8 cellular contexts compared by ENCODE assay signal in genomic region chr5:135190345-135191083, GRCh38.
A peak's percentile ranks its signal among the peaks of the same experiment; 100 is the strongest.
DNase-seq lines count a peak whose midpoint lies in the region; ATAC-seq, FAIRE-seq and TF ChIP-seq lines count a peak whose summit lies in the region.

No MANE protein-coding gene starts in this region.

- H3K4me1 ChIP-seq in GM12878 (ENCODE audit: control insufficient read depth, insufficient read depth, low read length), result no peaks in the 10 kb centered on the region
- H3K4me1 ChIP-seq in mesodermal cell (ENCODE audit: control insufficient read depth, insufficient read depth, low read length, poor library complexity, severe bottlenecking), result peaks cover 40% of the 10 kb centered on the region
- no peaks in the 10 kb centered on the region for H3K4me1 ChIP-seq in uterus

- no TSS peak for BruUV-seq in GM12878 (replicated peaks; lab: Mats Ljungman, UMichigan)

- intact Hi-C loops in GM12878 (cut with micrococcal nuclease; ENCODE audit: unreplicated experiment), result loop anchor here (1.0 to 10.0 kb wide), 3 partner anchors 173 to 456 kb away; partner anchors contain the start of gene CAMLG
- intact Hi-C loops in uterus (cut with DNase I; ENCODE audit: low total_unique reads), result no loop called here

- SMC1A ChIA-PET in GM12878 (lab: Charles Lee; ENCODE audit: uncharacterized antibody, unreplicated experiment), result no interaction called here

- H3K27ac ChIP-seq in GM12878 (ENCODE audit: control insufficient read depth, insufficient read depth), result no peak overlapping the region
- H3K27ac ChIP-seq in mesodermal cell (ENCODE audit: low read depth, low read length, severe bottlenecking), result peak overlapping the region; percentile 13
- no peak overlapping the region for H3K27ac ChIP-seq in uterus

- peak overlapping the region; percentile 50; the same call in 1 of the 2 replicates for H3K4me2 ChIP-seq in GM12878 (ENCODE audit: control insufficient read depth, insufficient read depth)

- RAD21 ChIA-PET in GM12878 (lab: Charles Lee; ENCODE audit: unreplicated experiment), result interaction anchor here (1.4 kb wide), 1 partner anchor 273 kb away, joined by 4 read pairs; no protein-coding TSS in a partner anchor

- H3K4me3 ChIP-seq in GM12878 (no peak overlapping the region), mesodermal cell (ENCODE audit: extremely low read depth, insufficient read depth, low read length, poor library complexity, severe bottlenecking) (peak overlapping the region; percentile 24), uterus (no peak overlapping the region)

- in situ Hi-C loops in GM12878 (cut with MboI), result loop anchor here (25.0 kb wide), 1 partner anchor 453 kb away; the partner anchor contains the start of gene CAMLG

- no peaks in the 10 kb centered on the region for H3K36me3 ChIP-seq in GM12878 (ENCODE audit: control insufficient read depth in 2 of 2, insufficient read depth in 2 of 2, low read length in 1 of 2)
- no peaks in the 10 kb centered on the region for H3K36me3 ChIP-seq in mesodermal cell (ENCODE audit: control insufficient read depth, insufficient read depth, low read length)
- no peaks in the 10 kb centered on the region for H3K36me3 ChIP-seq in uterus

- H3K27me3 Mint-ChIP-seq in stimulated activated naive CD8-positive, alpha-beta T cell treated with anti-CD3 and anti-CD28 coated beads, Interleukin-15, amount 100 ng/mL, for 72 hours, result peaks cover 60% of the 10 kb centered on the region

- H3K4me3 Mint-ChIP-seq in stimulated activated naive CD8-positive, alpha-beta T cell treated with anti-CD3 and anti-CD28 coated beads, Interleukin-15, amount 100 ng/mL, for 72 hours, result peak overlapping the region; percentile 83 to 86

- H3K9me3 Mint-ChIP-seq in stimulated activated naive CD8-positive, alpha-beta T cell treated with anti-CD3 and anti-CD28 coated beads, Interleukin-15, amount 100 ng/mL, for 72 hours, result no peaks in the 10 kb centered on the region

- TF ChIP-seq EP300 in GM12878 (IDR thresholded peaks at IDR 0.05; ENCODE audit: borderline replicate concordance in 1 of 2, control insufficient read depth in 1 of 2, low read depth in 2 of 2, low read length in 2 of 2), result no peak

- no peaks in the 10 kb centered on the region for H3K79me2 ChIP-seq in GM12878 (ENCODE audit: control insufficient read depth, insufficient read depth, low read length)

- no peak for TF ChIP-seq RAD21 in GM12878 (IDR thresholded peaks at IDR 0.05; ENCODE audit: insufficient read depth, low read depth, low read length)

- CTCF ChIA-PET in GM12878 (lab: Yijun Ruan, JAX), result interaction anchor here (0.6 to 3.1 kb wide), 9 partner anchors 9 to 452 kb away, joined by 3 to 19 read pairs (median 3); partner anchors contain the start of gene CAMLG

- no peak for ATAC-seq in stimulated activated naive CD8-positive, alpha-beta T cell treated with anti-CD3 and anti-CD28 coated beads, Interleukin-15, amount 100 ng/mL, for 72 hours
- no peak for ATAC-seq in stimulated activated naive CD8-positive, alpha-beta T cell treated with anti-CD3 and anti-CD28 coated beads, Interleukin-15, Interleukin-2, amounts not matched to agents 100 U/mL and 50 U/mL, for 24 hours
- no peak for ATAC-seq in GM12878

- no peak overlapping the region for H2AFZ ChIP-seq in GM12878 (ENCODE audit: control insufficient read depth, low read depth, low read length)

- POLR2A ChIA-PET in GM12878 (lab: Charles Lee), result no interaction called here

- TF ChIP-seq POLR2A in GM12878 (IDR thresholded peaks at IDR 0.05; ENCODE audit: low read depth, low read length) (no peak), uterus (IDR thresholded peaks at IDR 0.05) (no peak)

- H4K20me1 ChIP-seq in GM12878 (ENCODE audit: control insufficient read depth, insufficient read depth), result no peaks in the 10 kb centered on the region

- no peak overlapping the region for H3K27ac Mint-ChIP-seq in stimulated activated naive CD8-positive, alpha-beta T cell treated with anti-CD3 and anti-CD28 coated beads, Interleukin-15, amount 100 ng/mL, for 72 hours

- H3K27me3 ChIP-seq in GM12878 (replicated peaks in 1 of 2; ENCODE audit: control insufficient read depth in 2 of 2, insufficient read depth in 2 of 2, low read length in 1 of 2) (peaks cover 0 to 2% of the 10 kb centered on the region in 2 experiments; a peak in 3 of 4 replicates), uterus (no peaks in the 10 kb centered on the region)

- 66% methylated on average over 23 of the region's 23 CpGs for WGBS in GM12878 (ENCODE audit: insufficient coverage, insufficient replicate concordance, low lambda C conversion rate, missing lambda C conversion rate)
- 62 to 81% methylated on average over 12 to 14 of the region's 23 CpGs for WGBS in mesodermal cell (ENCODE audit: insufficient coverage in 2 of 2), 2 experiments

- FAIRE-seq in GM12878 (lab: Jason Lieb, UNC), result no peak
- no peak for FAIRE-seq in urothelium cell line (lab: Jason Lieb, UNC)

- no peak for DNase-seq in stimulated activated naive CD8-positive, alpha-beta T cell treated with anti-CD3 and anti-CD28 coated beads, Interleukin-15, amount 100 ng/mL, for 72 hours
- no peak for DNase-seq in stimulated activated naive CD8-positive, alpha-beta T cell treated with anti-CD3 and anti-CD28 coated beads, Interleukin-15, Interleukin-2, amounts not matched to agents 100 U/mL and 50 U/mL, for 24 hours
- DNase-seq in GM12878 (ENCODE audit: low read depth, low spot score), result no peak
- DNase-seq in urothelium cell line (ENCODE audit: low spot score), result no peak
- no peak for DNase-seq in cerebellar cortex (ENCODE audit: low spot score)
- DNase-seq in uterus, result no peak
- no peak for DNase-seq in cerebellum (ENCODE audit: low spot score)

- no peak for TF ChIP-seq CTCF in GM12878 (IDR thresholded peaks at IDR 0.05 in 2 of 3, conservative IDR thresholded peaks at IDR 0.05 in 1 of 3; ENCODE audit: control insufficient read depth in 2 of 3, extremely low read depth in 1 of 3, insufficient read depth in 1 of 3, low read depth in 3 of 3, low read length in 3 of 3)
- TF ChIP-seq CTCF in uterus (IDR thresholded peaks at IDR 0.05), result no peak

- H3K9me3 ChIP-seq in GM12878 (replicated peaks; ENCODE audit: control insufficient read depth, insufficient read depth, low read length) (no peaks in the 10 kb centered on the region), mesodermal cell (ENCODE audit: control insufficient read depth, low read length) (no peaks in the 10 kb centered on the region), uterus (no peaks in the 10 kb centered on the region)

- H3K4me1 Mint-ChIP-seq in stimulated activated naive CD8-positive, alpha-beta T cell treated with anti-CD3 and anti-CD28 coated beads, Interleukin-15, amount 100 ng/mL, for 72 hours, result peaks cover 12% of the 10 kb centered on the region

- H3K9ac ChIP-seq in GM12878 (ENCODE audit: control insufficient read depth, insufficient read depth, low read length), result no peak overlapping the region

TF ChIP-seq in GM12878, 131 proteins besides CTCF, POLR2A, EP300 and RAD21 (continues in another document):
- no peak for TF ChIP-seq ZNF687 (IDR thresholded peaks at IDR 0.05)
- no peak for TF ChIP-seq NRF1 (conservative IDR thresholded peaks at IDR 0.05; ENCODE audit: low read depth, low read length)
- TF ChIP-seq JUND (IDR thresholded peaks at IDR 0.05; ENCODE audit: low read depth, low read length), result no peak
- TF ChIP-seq MYB (IDR thresholded peaks at IDR 0.05; ENCODE audit: borderline replicate concordance, low read depth, low read length), result no peak
- no peak for TF ChIP-seq EZH2 (IDR thresholded peaks at IDR 0.05; ENCODE audit: borderline replicate concordance, control insufficient read depth, low read depth, low read length)
- TF ChIP-seq SIN3A (IDR thresholded peaks at IDR 0.05; ENCODE audit: low read depth, low read length), result no peak
- TF ChIP-seq MYC (IDR thresholded peaks at IDR 0.05; ENCODE audit: insufficient read depth, insufficient read length, insufficient replicate concordance, low read length, severe bottlenecking), result no peak
